26 cellular contexts compared by ENCODE assay signal in the genomic region with DNA sequence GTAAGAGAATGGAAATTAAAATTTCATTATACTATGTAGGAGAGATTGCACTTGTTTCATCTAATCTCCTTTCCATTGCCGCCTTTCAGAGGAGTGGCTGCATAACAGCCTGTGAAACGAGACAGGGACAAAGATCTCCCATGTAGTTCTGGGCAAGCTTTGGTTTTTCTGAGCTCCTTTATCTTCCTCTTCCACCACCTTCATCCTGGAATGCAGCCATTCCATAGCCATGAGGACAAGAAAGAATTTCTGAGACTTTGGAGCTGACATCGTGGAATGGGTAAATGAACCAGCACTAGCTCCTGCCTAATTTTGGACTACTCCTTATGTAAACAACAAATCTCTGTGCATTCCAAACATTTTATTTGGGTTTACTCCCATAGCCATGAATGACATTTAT.
"Had no signal": no experiment of that assay in that cellular context is flagged by ENCODE, and none has a peak within 500 bp of the region (broad histone marks: within the 10 kb centered on the region; RNA-seq: fewer than 3 reads in every experiment).

No MANE protein-coding gene starts in this region.

- H3K27ac Mint-ChIP-seq: immature natural killer cell; memory B cell; mesothelial cell of epicardium; naive B cell; naive thymus-derived CD8-positive, alpha-beta T cell had no signal

- H2AFZ ChIP-seq: hepatocyte had no signal

- H3K36me3 ChIP-seq: esophagus muscularis mucosa, gastroesophageal sphincter, heart left ventricle, lower lobe of right lung had no signal

- H3K9me3 Mint-ChIP-seq: mesothelial cell of epicardium; naive B cell; naive thymus-derived CD8-positive, alpha-beta T cell had no signal

- H3K4me1 ChIP-seq: foreskin keratinocyte, gastroesophageal sphincter, heart left ventricle, lower lobe of right lung had no signal

- H3K4me2 ChIP-seq: hepatocyte had no signal

- H3K4me1 Mint-ChIP-seq: immature natural killer cell; memory B cell; naive B cell; naive thymus-derived CD8-positive, alpha-beta T cell had no signal

- DNase-seq: dermis blood vessel endothelial cell; dorsolateral prefrontal cortex; effector CD4-positive, alpha-beta T cell; effector memory CD4-positive, alpha-beta T cell; foreskin keratinocyte; heart left ventricle; hypothalamus; immature natural killer cell; islet precursor cell; kidney; kidney glomerular epithelial cell; left colon; left ventricle myocardium superior; lower lobe of right lung; mucosa of descending colon; naive B cell; naive thymus-derived CD8-positive, alpha-beta T cell had no signal

- H3K36me3 Mint-ChIP-seq: immature natural killer cell; memory B cell; mesothelial cell of epicardium; naive B cell; naive thymus-derived CD8-positive, alpha-beta T cell had no signal

- H3K27me3 Mint-ChIP-seq: memory B cell, naive B cell had no signal

- FAIRE-seq: colon, endothelial cell of umbilical vein, frontal cortex, kidney had no signal

- H3K4me3 Mint-ChIP-seq: immature natural killer cell; memory B cell; mesothelial cell of epicardium; naive B cell; naive thymus-derived CD8-positive, alpha-beta T cell had no signal

- H3K27ac ChIP-seq: coronary artery, dorsolateral prefrontal cortex, esophagus muscularis mucosa, foreskin keratinocyte, gastroesophageal sphincter, heart left ventricle, hepatocyte, lower lobe of right lung had no signal

- H3K27me3 ChIP-seq: esophagus muscularis mucosa, foreskin keratinocyte, gastroesophageal sphincter, heart left ventricle, hepatocyte had no signal

- H3K4me3 ChIP-seq: coronary artery, dorsolateral prefrontal cortex, esophagus muscularis mucosa, gastroesophageal sphincter, heart left ventricle, hepatocyte, lower lobe of right lung, mucosa of descending colon had no signal

- H3K79me2 ChIP-seq: hepatocyte had no signal

- H3K9me3 ChIP-seq: esophagus muscularis mucosa, gastroesophageal sphincter, heart left ventricle, lower lobe of right lung, mucosa of descending colon had no signal
